ENCODE assay signal across 8 cellular contexts in the genomic region with DNA sequence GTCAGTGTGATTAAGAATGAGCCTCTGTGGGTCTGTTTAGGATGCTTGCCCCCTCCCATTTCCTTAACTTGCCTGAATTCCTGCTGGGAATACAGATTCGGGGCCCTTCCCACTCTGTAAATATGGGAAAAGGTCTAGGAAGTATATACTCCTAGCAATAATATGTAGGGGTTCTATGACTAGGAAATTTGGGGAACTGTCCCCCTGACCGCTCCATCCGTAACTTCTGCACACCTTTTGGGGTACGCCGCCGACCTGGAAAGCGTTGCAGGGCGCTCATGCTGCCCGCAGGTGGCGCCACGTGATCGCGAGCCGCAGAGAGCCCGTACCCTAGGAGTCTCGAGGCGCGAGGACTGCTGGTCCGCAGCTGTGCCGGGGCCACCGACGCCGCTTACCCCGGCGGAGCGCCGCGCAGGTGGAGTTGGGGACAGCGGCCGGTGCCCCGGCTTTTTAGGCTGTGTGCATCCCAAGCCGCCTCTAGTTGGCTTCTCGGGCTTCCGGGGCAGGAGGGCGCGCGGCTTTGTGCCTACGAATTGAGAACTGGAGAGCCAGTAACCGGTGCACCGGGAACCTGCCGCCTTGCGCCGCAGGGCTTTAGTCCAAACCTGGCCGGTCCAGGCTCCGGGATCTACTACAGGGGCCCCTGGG. TPM values are rescaled to one million over a fixed set of nuclear protein-coding genes. Genes with fewer than 3 reads are reported as not detected.
DNase-seq lines count a peak whose midpoint lies in the region; ATAC-seq and TF ChIP-seq lines count a peak whose summit lies in the region.

No MANE protein-coding gene starts in this region.

- H3K27me3 ChIP-seq in kidney epithelial cell (ENCODE audit: control insufficient read depth, insufficient read depth, low read length): peaks cover 6% of the 10 kb centered on the region

- peak; percentile 41 for ATAC-seq in HG02798 (IDR thresholded peaks at IDR 0.05; ENCODE audit: poor library complexity, unreplicated experiment)

- peak; percentile 60 for DNase-seq in DMS153 treated with DMSO at 0.1 percent for 48 hours (lab: John Stamatoyannopoulos, UW; ENCODE audit: unreplicated experiment)
- DNase-seq in DMS153 (lab: John Stamatoyannopoulos, UW): no peak
- DNase-seq in NCI-H146 treated with DMSO at 0.1 percent for 48 hours (lab: John Stamatoyannopoulos, UW; ENCODE audit: unreplicated experiment): peak; percentile 55
- peak; percentile 65 for DNase-seq in activated CD4-positive, CD25-positive, alpha-beta regulatory T cell treated with anti-CD3 and anti-CD28 coated beads, Interleukin-2, amount 50 U/mL, for 16 hours (ENCODE audit: low read depth, low spot score)
- peak; percentile 79 for DNase-seq in central memory CD4-positive, alpha-beta T cell
- DNase-seq in kidney epithelial cell (ENCODE audit: low read depth): no peak
- peak; percentile 77 for DNase-seq in stimulated activated CD4-positive, alpha-beta T cell treated with anti-CD3 and anti-CD28 coated beads, Interleukin-12 subunit alpha, Interleukin-12 subunit beta, amount 100 ng/mL, for 4 hours

- H3K36me3 ChIP-seq in kidney epithelial cell (ENCODE audit: control insufficient read depth, insufficient read depth, low read length): no peaks in the 10 kb centered on the region

- peak; percentile 90 for TF ChIP-seq CTCF in kidney epithelial cell (IDR thresholded peaks at IDR 0.05; ENCODE audit: insufficient read depth, low read length, poor library complexity, severe bottlenecking)

- peak overlapping the region; percentile 53 for H3K4me3 ChIP-seq in kidney epithelial cell (ENCODE audit: low read depth, low read length)

RNA-seq across cellular contexts. Expression of gene CNNM2, which starts 0.7 kb away (rescaled TPM):
- 6.4 and 7.2 TPM in 2 replicates for total RNA-seq in kidney epithelial cell

RNA-seq across cellular contexts. Expression of gene AS3MT, which starts 48.2 kb away (rescaled TPM):
- 4.4 and 5.7 TPM in 2 replicates for total RNA-seq in kidney epithelial cell

Comparison
In these comparisons a context has a peak if more than half of its experiments do, and no peak if none do; other contexts are left out.
1. DNase-seq: peak in DMS153 treated with DMSO at 0.1 percent for 48 hours (single experiment), NCI-H146 treated with DMSO at 0.1 percent for 48 hours (single experiment), activated CD4-positive, CD25-positive, alpha-beta regulatory T cell treated with anti-CD3 and anti-CD28 coated beads, Interleukin-2, amount 50 U/mL, for 16 hours (single experiment), central memory CD4-positive, alpha-beta T cell (single experiment) and stimulated activated CD4-positive, alpha-beta T cell treated with anti-CD3 and anti-CD28 coated beads, Interleukin-12 subunit alpha, Interleukin-12 subunit beta, amount 100 ng/mL, for 4 hours (single experiment); none in DMS153 (single experiment) and kidney epithelial cell (single experiment).